7 cellular contexts compared by ENCODE assay signal in genomic region chr17:7260601-7261376, GRCh38. TPM values are rescaled to one million over a fixed set of nuclear protein-coding genes. Genes with fewer than 3 reads are reported as not detected.
DNase-seq lines count a peak whose midpoint lies in the region; ATAC-seq and TF ChIP-seq lines count a peak whose summit lies in the region.

No MANE protein-coding gene starts in this region.

- no peaks in the 10 kb centered on the region for H3K27me3 ChIP-seq in Panc1 (ENCODE audit: control insufficient read depth, insufficient read depth, low read length)
- H3K27me3 ChIP-seq in mucosa of rectum (ENCODE audit: control insufficient read depth in 2 of 2, insufficient read depth in 2 of 2, low read length in 2 of 2): peaks cover 6 to 8% of the 10 kb centered on the region in 2 donors

- no peaks in the 10 kb centered on the region for H3K9me3 Mint-ChIP-seq in effector memory CD8-positive, alpha-beta T cell

- H3K27ac ChIP-seq in Panc1 (ENCODE audit: low read length) (peak overlapping the region; percentile 77), mucosa of rectum (ENCODE audit: low read depth in 2 of 2, low read length in 2 of 2) (peak overlapping the region; percentile 97 to 100)

- intact Hi-C loops in Panc1 (cut with micrococcal nuclease; ENCODE audit: unreplicated experiment): no loop called here

- H3K27me3 Mint-ChIP-seq in effector memory CD8-positive, alpha-beta T cell: peaks cover 18 to 28% of the 10 kb centered on the region in 2 donors

- peaks cover 22% of the 10 kb centered on the region for H3K4me1 ChIP-seq in Panc1 (ENCODE audit: control insufficient read depth, insufficient read depth, low read length)
- H3K4me1 ChIP-seq in mucosa of rectum (ENCODE audit: control insufficient read depth in 2 of 2, insufficient read depth in 2 of 2, low read length in 2 of 2): peaks cover 33 to 37% of the 10 kb centered on the region in 2 donors

- H3K9ac ChIP-seq in mucosa of rectum (ENCODE audit: low read depth in 1 of 2, low read length in 2 of 2): peak overlapping the region; percentile 71 to 100

- H3K36me3 ChIP-seq in Panc1 (ENCODE audit: control insufficient read depth, insufficient read depth, low read length): peaks cover 3% of the 10 kb centered on the region
- peaks cover 16 to 21% of the 10 kb centered on the region in 2 donors for H3K36me3 ChIP-seq in mucosa of rectum (ENCODE audit: control insufficient read depth in 2 of 2, insufficient read depth in 2 of 2, low read length in 2 of 2)

- H3K36me3 Mint-ChIP-seq in effector memory CD8-positive, alpha-beta T cell (ENCODE audit: insufficient read depth): peaks cover 34% of the 10 kb centered on the region

- peak; percentile 70 for ATAC-seq in Panc1
- peak; percentile 37 for ATAC-seq in effector memory CD8-positive, alpha-beta T cell (replicated peaks)

- POLR2A ChIA-PET in Panc1 (lab: Charles Lee): no interaction called here

- no peaks in the 10 kb centered on the region for H3K9me3 ChIP-seq in Panc1 (ENCODE audit: control insufficient read depth, insufficient read depth, low read depth, low read length)
- no peaks in the 10 kb centered on the region for H3K9me3 ChIP-seq in mucosa of rectum (ENCODE audit: control insufficient read depth in 2 of 2, low read length in 2 of 2)

- TF ChIP-seq POLR2A in GM18951 (IDR thresholded peaks at IDR 0.05; ENCODE audit: extremely low read depth, insufficient read depth, insufficient read length): peak; percentile 26

- H3K4me1 Mint-ChIP-seq in effector memory CD8-positive, alpha-beta T cell (ENCODE audit: low read depth in 2 of 2): peaks cover 19% of the 10 kb centered on the region in 2 donors

- CTCF ChIA-PET in Panc1 (lab: Charles Lee): no interaction called here

- no TSS peak for BruUV-seq in Panc1 (replicated peaks; lab: Mats Ljungman, UMichigan)

- H3K27ac Mint-ChIP-seq in effector memory CD8-positive, alpha-beta T cell: peak overlapping the region in 1 of 2 donors; percentile 73

- no peak for DNase-seq in Panc1 (ENCODE audit: low read depth, low spot score)
- DNase-seq in effector memory CD8-positive, alpha-beta T cell: no peak
- no peak for DNase-seq in NOMO-1 (lab: John Stamatoyannopoulos, UW; ENCODE audit: unreplicated experiment in 2 of 2)
- DNase-seq in amygdala (lab: John Stamatoyannopoulos, UW): no peak
- DNase-seq in EL: no peak

- in situ Hi-C loops in GM18951 (cut with MboI; ENCODE audit: low sequenced_read_pairs, unreplicated experiment) (no loop called here), Panc1 (cut with HindIII; ENCODE audit: low pct_unique_long_range_greater_than_20kb, low sequenced_read_pairs) (no loop called here)

- H3K4me3 ChIP-seq in Panc1 (ENCODE audit: low read depth in 2 of 2, low read length in 2 of 2): peak overlapping the region; percentile 50 to 65
- H3K4me3 ChIP-seq in mucosa of rectum (ENCODE audit: low read length in 2 of 2): peak overlapping the region; percentile 87 to 98

- peak overlapping the region; percentile 72 to 75 for H3K4me3 Mint-ChIP-seq in effector memory CD8-positive, alpha-beta T cell

- TF ChIP-seq CTCF in Panc1 (IDR thresholded peaks at IDR 0.05): no peak

RNA-seq across cellular contexts. Expression of gene CLDN7, which starts 1.5 kb away (rescaled TPM):
- total RNA-seq in Panc1 (2021; ENCODE audit: unreplicated experiment): 43.1 TPM
- polyA plus RNA-seq in Panc1 (2012; ENCODE audit: insufficient read length): 75.3 TPM

RNA-seq across cellular contexts. Expression of gene ELP5, which starts 8.8 kb away (rescaled TPM):
- total RNA-seq in Panc1 (2021; ENCODE audit: unreplicated experiment): 89.5 TPM
- 100 TPM for polyA plus RNA-seq in Panc1 (2012; ENCODE audit: insufficient read length)

RNA-seq across cellular contexts. Expression of gene CTDNEP1, which starts 9.3 kb away (rescaled TPM):
- 132 TPM for total RNA-seq in Panc1 (2021; ENCODE audit: unreplicated experiment)
- 151 TPM for polyA plus RNA-seq in Panc1 (2012; ENCODE audit: insufficient read length)

RNA-seq across cellular contexts. Expression of gene GABARAP, which starts 18.5 kb away (rescaled TPM):
- 289 TPM for total RNA-seq in Panc1 (2021; ENCODE audit: unreplicated experiment)
- polyA plus RNA-seq in Panc1 (2012; ENCODE audit: insufficient read length): 175 TPM

RNA-seq across cellular contexts. Expression of gene SLC2A4, which starts 20.7 kb away (rescaled TPM):
- total RNA-seq in Panc1 (2021; ENCODE audit: unreplicated experiment): 0.31 TPM
- polyA plus RNA-seq in Panc1 (2012; ENCODE audit: insufficient read length): 0.38 TPM
